Comparison of ENCODE assay signal across 8 cellular contexts in genomic region chr15:33132722-33133345, GRCh38.
A peak's percentile ranks its signal among the peaks of the same experiment; 100 is the strongest.
DNase-seq lines count a peak whose midpoint lies in the region; ATAC-seq and TF ChIP-seq lines count a peak whose summit lies in the region.

No MANE protein-coding gene starts in this region.

- H3K27ac ChIP-seq in GM23248, result no peak overlapping the region

- no peak overlapping the region for H2AFZ ChIP-seq in GM23248

- H3F3A ChIP-seq in GM23248 (ENCODE audit: insufficient read depth), result peaks cover 16% of the 10 kb centered on the region

- H3K27me3 Mint-ChIP-seq in activated naive CD8-positive, alpha-beta T cell treated with anti-CD3 and anti-CD28 coated beads for 36 hours, result peaks cover 4% of the 10 kb centered on the region

- no peak for ATAC-seq in HG02678 (IDR thresholded peaks at IDR 0.05; ENCODE audit: unreplicated experiment)

- peaks cover 22% of the 10 kb centered on the region for H3K4me1 ChIP-seq in GM23248 (ENCODE audit: insufficient read depth)

- H3K4me1 Mint-ChIP-seq in activated naive CD8-positive, alpha-beta T cell treated with anti-CD3 and anti-CD28 coated beads for 36 hours, result no peaks in the 10 kb centered on the region

- H3K27me3 ChIP-seq in BJ (ENCODE audit: control insufficient read depth, insufficient read depth, low read length), result no peaks in the 10 kb centered on the region
- H3K27me3 ChIP-seq in GM23248 (replicated peaks; ENCODE audit: insufficient read depth), result peaks cover 6% of the 10 kb centered on the region; the same call in 1 of the 2 replicates

- H3K9ac ChIP-seq in GM23248, result no peak overlapping the region

- DNase-seq in BJ (ENCODE audit: low read depth) (no peak), GM23248 (peak; percentile 72), NCI-H82 (lab: John Stamatoyannopoulos, UW) (peak; percentile 74), cerebellar cortex (ENCODE audit: low spot score) (peak; percentile 35), lung microvascular endothelial cell (ENCODE audit: low read depth in 2 of 2) (peak; percentile 63 to 75), NCI-H128 (lab: John Stamatoyannopoulos, UW; ENCODE audit: unreplicated experiment) (no peak)
- no peak for DNase-seq in activated naive CD8-positive, alpha-beta T cell treated with anti-CD3 and anti-CD28 coated beads for 36 hours

- H3K36me3 Mint-ChIP-seq in activated naive CD8-positive, alpha-beta T cell treated with anti-CD3 and anti-CD28 coated beads for 36 hours, result peaks cover 2% of the 10 kb centered on the region

- H3K9me2 ChIP-seq in GM23248 (ENCODE audit: insufficient read depth), result no peaks in the 10 kb centered on the region

- no peak overlapping the region for H3K4me2 ChIP-seq in GM23248 (ENCODE audit: unreplicated experiment)

- H3K9me3 ChIP-seq in GM23248 (ENCODE audit: low read depth), result no peaks in the 10 kb centered on the region

- H3K4me3 ChIP-seq in BJ (ENCODE audit: low read depth, low read length) (no peak overlapping the region), GM23248 (no peak overlapping the region)

- no peak overlapping the region for H3K4me3 Mint-ChIP-seq in activated naive CD8-positive, alpha-beta T cell treated with anti-CD3 and anti-CD28 coated beads for 36 hours

- POLR2A ChIA-PET in BJ (lab: Charles Lee), result no interaction called here

- in situ Hi-C loops in GM23248 (cut with MboI), result no loop called here

- WGBS in GM23248 (ENCODE audit: low coverage in 1 of 2, low lambda C conversion rate in 2 of 2, missing lambda C conversion rate in 2 of 2), 2 experiments, result 47 to 61% methylated on average over 3 of the region's 3 CpGs

- CTCF ChIA-PET in BJ (lab: Yijun Ruan, JAX), result interaction anchor here (0.5 to 12.3 kb wide), 42 partner anchors 8 to 568 kb away, joined by 3 to 289 read pairs (median 6); no protein-coding TSS in a partner anchor

- H3K79me2 ChIP-seq in GM23248 (ENCODE audit: insufficient read depth), result no peaks in the 10 kb centered on the region

- H4K20me1 ChIP-seq in GM23248 (ENCODE audit: insufficient read depth), result no peaks in the 10 kb centered on the region

- TF ChIP-seq CTCF in BJ (IDR thresholded peaks at IDR 0.05; ENCODE audit: insufficient read depth, low read depth, low read length), result peak; percentile 80

- no peak overlapping the region for H3K27ac Mint-ChIP-seq in activated naive CD8-positive, alpha-beta T cell treated with anti-CD3 and anti-CD28 coated beads for 36 hours

- H3K9me3 Mint-ChIP-seq in activated naive CD8-positive, alpha-beta T cell treated with anti-CD3 and anti-CD28 coated beads for 36 hours, result peaks cover 1% of the 10 kb centered on the region

- H3K36me3 ChIP-seq in BJ (ENCODE audit: control insufficient read depth, insufficient read depth, low read length) (no peaks in the 10 kb centered on the region), GM23248 (ENCODE audit: low read depth) (no peaks in the 10 kb centered on the region)

Comparison
In these comparisons a context has a peak if more than half of its experiments do, and no peak if none do; other contexts are left out.
1. DNase-seq: peak in GM23248 (single experiment), NCI-H82 (single experiment), cerebellar cortex (single experiment) and lung microvascular endothelial cell (2 of 2); none in BJ (single experiment), NCI-H128 (single experiment) and activated naive CD8-positive, alpha-beta T cell treated with anti-CD3 and anti-CD28 coated beads for 36 hours (single experiment).